ENCODE assay signal across 13 cellular contexts in genomic region chr18:8701546-8702118, GRCh38. TPM values are rescaled to one million over a fixed set of nuclear protein-coding genes. Genes with fewer than 3 reads are reported as not detected.
DNase-seq lines count a peak whose midpoint lies in the region; ATAC-seq, FAIRE-seq and TF ChIP-seq lines count a peak whose summit lies in the region.
"Had no signal": no experiment of that assay in that cellular context is flagged by ENCODE, and none has a peak within 500 bp of the region (broad histone marks: within the 10 kb centered on the region; RNA-seq: fewer than 3 reads in every experiment).

No MANE protein-coding gene starts in this region.

- TF ChIP-seq CTCF in HEK293 (tag by site-specific recombination; IDR thresholded peaks at IDR 0.05) (no peak), astrocyte (IDR thresholded peaks at IDR 0.05; ENCODE audit: insufficient read depth, low read depth, low read length) (no peak), endodermal cell (conservative IDR thresholded peaks at IDR 0.05) (no peak)

- H2AFZ ChIP-seq in astrocyte (ENCODE audit: low read depth, low read length): peak overlapping the region; percentile 57

- 0 out of 2 replicates have a peak overlapping the region, but pooled peaks have one; percentile 8 for H3K27ac ChIP-seq in HEK293 (ENCODE audit: extremely low read depth, low read depth, low read length)
- peak overlapping the region; percentile 32 for H3K27ac ChIP-seq in astrocyte (ENCODE audit: low read depth, low read length)
- H3K27ac ChIP-seq in endodermal cell (ENCODE audit: low read depth, low read length): no peak overlapping the region

- in situ Hi-C loops in ACHN (cut with HindIII; ENCODE audit: low pct_ligation_motif_present, low pct_unique_long_range_greater_than_20kb, low sequenced_read_pairs): no loop called here

- no peaks in the 10 kb centered on the region for H3K9me3 ChIP-seq in HEK293 (ENCODE audit: control insufficient read depth, insufficient read depth, low read depth, low read length)
- H3K9me3 ChIP-seq in astrocyte (ENCODE audit: insufficient read depth, low read depth, low read length): no peaks in the 10 kb centered on the region
- H3K9me3 ChIP-seq in endodermal cell (ENCODE audit: control insufficient read depth, low read length): no peaks in the 10 kb centered on the region
- H3K9me3 ChIP-seq: mucosa of descending colon had no signal

- peaks cover 16% of the 10 kb centered on the region for H3K4me1 Mint-ChIP-seq in astrocyte (ENCODE audit: low read depth, unreplicated experiment)
- H3K4me1 Mint-ChIP-seq in endodermal cell: peaks cover 9% of the 10 kb centered on the region

- POLR2A ChIA-PET in HEK293 (lab: Yijun Ruan, JAX): no interaction called here

- no peak for ATAC-seq in GM21576 (IDR thresholded peaks at IDR 0.05; ENCODE audit: unreplicated experiment)
- ATAC-seq: mucosa of descending colon, WTC11 had no signal

- WGBS in endodermal cell (ENCODE audit: insufficient coverage in 1 of 2, insufficient read length in 1 of 2), 2 experiments: 84 to 93% methylated on average over 5 to 9 of the region's 9 CpGs

- H3K36me3 ChIP-seq in HEK293 (ENCODE audit: control insufficient read depth in 2 of 2, insufficient read depth in 1 of 2, low read length in 2 of 2) (no peaks in the 10 kb centered on the region), astrocyte (ENCODE audit: insufficient read depth, low read length) (no peaks in the 10 kb centered on the region), endodermal cell (ENCODE audit: control insufficient read depth, insufficient read depth, low read length) (no peaks in the 10 kb centered on the region)

- H3K4me3 Mint-ChIP-seq in astrocyte (ENCODE audit: unreplicated experiment) (peak overlapping the region; percentile 40), endodermal cell (no peak overlapping the region)
- H3K4me3 Mint-ChIP-seq: WTC11 had no signal

- H3K4me1 ChIP-seq in HEK293 (ENCODE audit: control insufficient read depth, insufficient read depth, low read length): peaks cover 6% of the 10 kb centered on the region
- peaks cover 24% of the 10 kb centered on the region for H3K4me1 ChIP-seq in astrocyte (ENCODE audit: insufficient read depth, low read length)
- no peaks in the 10 kb centered on the region for H3K4me1 ChIP-seq in endodermal cell (ENCODE audit: control insufficient read depth, insufficient read depth, low read length)

- H3K9ac ChIP-seq in astrocyte (ENCODE audit: low read length): no peak overlapping the region
- no peak overlapping the region for H3K9ac ChIP-seq in endodermal cell (ENCODE audit: extremely low read depth, low read length, poor library complexity, severe bottlenecking)

- H3K9me3 Mint-ChIP-seq in astrocyte (ENCODE audit: unreplicated experiment) (no peaks in the 10 kb centered on the region), endodermal cell (no peaks in the 10 kb centered on the region)
- H3K9me3 Mint-ChIP-seq: WTC11 had no signal

- H3K27me3 Mint-ChIP-seq in astrocyte (ENCODE audit: low read depth, unreplicated experiment): no peaks in the 10 kb centered on the region
- peaks cover 27% of the 10 kb centered on the region for H3K27me3 Mint-ChIP-seq in endodermal cell (ENCODE audit: insufficient read depth)

- peak; percentile 55 for DNase-seq in ACHN
- peak; percentile 78 for DNase-seq in astrocyte (ENCODE audit: low read depth)
- DNase-seq in iris pigment epithelial cell (ENCODE audit: low read depth): peak; percentile 88
- no peak for DNase-seq in NCI-H524 (lab: John Stamatoyannopoulos, UW)
- DNase-seq in NCI-H2171 treated with DMSO at 0.1 percent for 48 hours (lab: John Stamatoyannopoulos, UW): no peak
- DNase-seq in endodermal cell: no peak
- DNase-seq: activated T-cell treated with anti-CD3 and anti-CD28 coated beads, Interleukin-2, amount 50 U/mL, for 48 hours; mucosa of descending colon; NCI-H2081; small intestine had no signal

- peaks cover 13% of the 10 kb centered on the region for H3K79me2 ChIP-seq in astrocyte (ENCODE audit: insufficient read depth, low read length)

- FAIRE-seq in astrocyte (lab: Jason Lieb, UNC): peak; percentile 84
- FAIRE-seq: small intestine had no signal

- H3K4me3 ChIP-seq in HEK293 (ENCODE audit: low read depth, low read length) (no peak overlapping the region), astrocyte (ENCODE audit: insufficient read depth, low read depth, low read length) (no peak overlapping the region), endodermal cell (ENCODE audit: low read length) (no peak overlapping the region)
- H3K4me3 ChIP-seq: mucosa of descending colon had no signal

- H3K36me3 Mint-ChIP-seq in astrocyte (ENCODE audit: low read depth, unreplicated experiment): peaks cover 2% of the 10 kb centered on the region
- no peaks in the 10 kb centered on the region for H3K36me3 Mint-ChIP-seq in endodermal cell (ENCODE audit: low read depth)
- H3K36me3 Mint-ChIP-seq: WTC11 had no signal

- H4K20me1 ChIP-seq in astrocyte (ENCODE audit: insufficient read depth, low read length): peaks cover 3% of the 10 kb centered on the region

- CTCF ChIA-PET in HEK293 (lab: Yijun Ruan, JAX): interaction anchor here (0.6 to 4.0 kb wide), 4 partner anchors 9 to 286 kb away, joined by 3 to 13 read pairs (median 4); no protein-coding TSS in a partner anchor

- H3K27ac Mint-ChIP-seq in astrocyte (ENCODE audit: unreplicated experiment) (no peak overlapping the region), endodermal cell (no peak overlapping the region)
- H3K27ac Mint-ChIP-seq: WTC11 had no signal

- H3K27me3 ChIP-seq in astrocyte (ENCODE audit: insufficient read depth, low read length) (no peaks in the 10 kb centered on the region), endodermal cell (ENCODE audit: control insufficient read depth, insufficient read depth, low read length, poor library complexity, severe bottlenecking) (peaks cover 24% of the 10 kb centered on the region)

- H3K4me2 ChIP-seq in astrocyte (ENCODE audit: low read length): peak overlapping the region; percentile 59

TF ChIP-seq in HEK293, 187 proteins besides CTCF, POLR2A, EP300 and RAD21 (continues in another document):
- TF ChIP-seq, protein P1, sequence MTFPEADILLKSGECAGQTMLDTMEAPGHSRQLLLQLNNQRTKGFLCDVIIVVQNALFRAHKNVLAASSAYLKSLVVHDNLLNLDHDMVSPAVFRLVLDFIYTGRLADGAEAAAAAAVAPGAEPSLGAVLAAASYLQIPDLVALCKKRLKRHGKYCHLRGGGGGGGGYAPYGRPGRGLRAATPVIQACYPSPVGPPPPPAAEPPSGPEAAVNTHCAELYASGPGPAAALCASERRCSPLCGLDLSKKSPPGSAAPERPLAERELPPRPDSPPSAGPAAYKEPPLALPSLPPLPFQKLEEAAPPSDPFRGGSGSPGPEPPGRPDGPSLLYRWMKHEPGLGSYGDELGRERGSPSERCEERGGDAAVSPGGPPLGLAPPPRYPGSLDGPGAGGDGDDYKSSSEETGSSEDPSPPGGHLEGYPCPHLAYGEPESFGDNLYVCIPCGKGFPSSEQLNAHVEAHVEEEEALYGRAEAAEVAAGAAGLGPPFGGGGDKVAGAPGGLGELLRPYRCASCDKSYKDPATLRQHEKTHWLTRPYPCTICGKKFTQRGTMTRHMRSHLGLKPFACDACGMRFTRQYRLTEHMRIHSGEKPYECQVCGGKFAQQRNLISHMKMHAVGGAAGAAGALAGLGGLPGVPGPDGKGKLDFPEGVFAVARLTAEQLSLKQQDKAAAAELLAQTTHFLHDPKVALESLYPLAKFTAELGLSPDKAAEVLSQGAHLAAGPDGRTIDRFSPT (tag by site-specific recombination; IDR thresholded peaks at IDR 0.05): no peak
- TF ChIP-seq GLIS2 (tag by site-specific recombination; IDR thresholded peaks at IDR 0.05) (peak; percentile 44; the same call in 1 of the 2 replicates), ZNF214 (tag by site-specific recombination; IDR thresholded peaks at IDR 0.05; ENCODE audit: borderline replicate concordance) (no peak), ZBTB17 (tag by site-specific recombination; IDR thresholded peaks at IDR 0.05) (0 out of 2 replicates have a peak, but pooled peaks have one; percentile 29), ZIC2 (tag by site-specific recombination; IDR thresholded peaks at IDR 0.05) (no peak), ZBTB20 (tag by site-specific recombination; IDR thresholded peaks at IDR 0.05) (peak; percentile 87), ZNF404 (tag by site-specific recombination; IDR thresholded peaks at IDR 0.05) (no peak), GLIS1 (tag by site-specific recombination; IDR thresholded peaks at IDR 0.05) (peak; percentile 40; the same call in 1 of the 2 replicates), ZNF654 (tag by site-specific recombination; IDR thresholded peaks at IDR 0.05; ENCODE audit: low read depth) (no peak), ZSCAN16 (tag by site-specific recombination; IDR thresholded peaks at IDR 0.05) (no peak), HOXA7 (CRISPR knock-in tag; IDR thresholded peaks at IDR 0.05; ENCODE audit: borderline replicate concordance) (no peak)
- TF ChIP-seq, protein P2, sequence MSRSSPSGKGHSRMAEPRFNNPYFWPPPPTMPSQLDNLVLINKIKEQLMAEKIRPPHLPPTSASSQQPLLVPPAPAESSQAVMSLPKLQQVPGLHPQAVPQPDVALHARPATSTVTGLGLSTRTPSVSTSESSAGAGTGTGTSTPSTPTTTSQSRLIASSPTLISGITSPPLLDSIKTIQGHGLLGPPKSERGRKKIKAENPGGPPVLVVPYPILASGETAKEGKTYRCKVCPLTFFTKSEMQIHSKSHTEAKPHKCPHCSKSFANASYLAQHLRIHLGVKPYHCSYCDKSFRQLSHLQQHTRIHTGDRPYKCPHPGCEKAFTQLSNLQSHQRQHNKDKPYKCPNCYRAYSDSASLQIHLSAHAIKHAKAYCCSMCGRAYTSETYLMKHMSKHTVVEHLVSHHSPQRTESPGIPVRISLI (tag by site-specific recombination; IDR thresholded peaks at IDR 0.05): no peak

RNA-seq across cellular contexts. Expression of gene MTCL1, which starts 3.7 kb away (rescaled TPM):
- total RNA-seq in astrocyte (48.6 and 59.3 TPM in 2 replicates), endodermal cell (10 to 100 TPM; 15.0 to 26.0 TPM)
- polyA plus RNA-seq in endodermal cell (2013, experiment 1 of 2): 31.7 TPM
- 26.8 TPM for polyA plus RNA-seq in endodermal cell (2013, experiment 2 of 2)

Comparison
In these comparisons a context has a peak if more than half of its experiments do, and no peak if none do; other contexts are left out.
1. DNase-seq: peak in ACHN (single experiment), astrocyte (single experiment) and iris pigment epithelial cell (single experiment); none in NCI-H524 (0 of 2), NCI-H2171 treated with DMSO at 0.1 percent for 48 hours (single experiment) and endodermal cell (single experiment).